1 cellular context compared by ENCODE assay signal in genomic region chr10:119189811-119190282, GRCh38.
A peak's percentile ranks its signal among the peaks of the same experiment; 100 is the strongest.
TF ChIP-seq lines count a peak whose summit lies in the region.

No MANE protein-coding gene starts in this region.

TF ChIP-seq in K562, 482 proteins besides CTCF, POLR2A, EP300 and RAD21:
- TF ChIP-seq NFRKB (IDR thresholded peaks at IDR 0.05; ENCODE audit: low read depth): no peak
- TF ChIP-seq L3MBTL2 (IDR thresholded peaks at IDR 0.05): peak; percentile 49
- TF ChIP-seq TCF3 (CRISPR knock-in tag; IDR thresholded peaks at IDR 0.05): 0 out of 2 replicates have a peak, but pooled peaks have one; percentile 25
- TF ChIP-seq TEAD4 (IDR thresholded peaks at IDR 0.05; ENCODE audit: low read length): 0 out of 2 replicates have a peak, but pooled peaks have one; percentile 24
- no peak for TF ChIP-seq TEAD4 (CRISPR knock-in tag; IDR thresholded peaks at IDR 0.05; ENCODE audit: borderline replicate concordance)
- TF ChIP-seq DPF2 (IDR thresholded peaks at IDR 0.05): 0 out of 2 replicates have a peak, but pooled peaks have one; percentile 15
- TF ChIP-seq CREM (IDR thresholded peaks at IDR 0.05; ENCODE audit: low read depth): 0 out of 2 replicates have a peak, but pooled peaks have one; percentile 35
- no peak for TF ChIP-seq SRSF9 (IDR thresholded peaks at IDR 0.05; ENCODE audit: borderline replicate concordance, low read depth, low read length)
- TF ChIP-seq ZNF592 (IDR thresholded peaks at IDR 0.05): peak; percentile 69
- no peak for TF ChIP-seq IRF9 (tag; IDR thresholded peaks at IDR 0.05)
- peak; percentile 50; the same call in 1 of the 2 replicates for TF ChIP-seq ZNF239 (CRISPR knock-in tag; IDR thresholded peaks at IDR 0.05)
- no peak for TF ChIP-seq NFE2L1 (tag; IDR thresholded peaks at IDR 0.05; ENCODE audit: borderline replicate concordance, low read depth)
